In the genomic region with DNA sequence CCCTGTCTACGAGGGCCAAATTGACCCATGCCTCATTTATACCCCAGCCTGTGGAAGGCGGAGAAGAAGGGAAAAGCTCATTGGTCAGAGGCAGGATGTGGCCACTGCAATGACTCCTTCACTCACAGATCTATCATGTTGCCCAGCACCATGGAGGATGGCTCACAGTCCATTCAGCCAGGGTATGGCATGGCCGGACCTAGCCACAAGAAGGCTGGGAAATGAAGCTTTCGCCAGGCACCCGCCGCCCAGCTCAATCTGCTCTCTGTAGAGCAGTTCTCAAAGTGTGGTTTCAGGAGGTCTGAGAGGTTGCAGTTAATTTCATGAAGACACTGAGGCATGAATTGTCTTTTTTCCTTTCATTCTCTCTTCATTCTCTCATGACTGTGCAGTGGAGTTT, we compare ENCODE assay signal across 26 cellular contexts. TPM values are rescaled to one million over a fixed set of nuclear protein-coding genes. Genes with fewer than 3 reads are reported as not detected.
DNase-seq lines count a peak whose midpoint lies in the region; ATAC-seq and TF ChIP-seq lines count a peak whose summit lies in the region.
"Had no signal": no experiment of that assay in that cellular context is flagged by ENCODE, and none has a peak within 500 bp of the region (broad histone marks: within the 10 kb centered on the region; RNA-seq: fewer than 3 reads in every experiment).

No MANE protein-coding gene starts in this region.

- peak overlapping the region; percentile 82 to 91 for H2BK12ac ChIP-seq in mesenchymal stem cell (ENCODE audit: low read length in 2 of 2)

- H3K27me3 ChIP-seq in Panc1 (ENCODE audit: control insufficient read depth, insufficient read depth, low read length), result no peaks in the 10 kb centered on the region
- H3K27me3 ChIP-seq in mesenchymal stem cell (ENCODE audit: control insufficient read depth in 1 of 2, insufficient read depth in 1 of 2, low read length in 2 of 2), result no peaks in the 10 kb centered on the region
- H3K27me3 ChIP-seq in A673 (replicated peaks; ENCODE audit: insufficient read depth, low read depth, low read length, poor library complexity), result no peaks in the 10 kb centered on the region

- H3K9me3 Mint-ChIP-seq in HFFc6, result no peaks in the 10 kb centered on the region
- H3K9me3 Mint-ChIP-seq: CD4-positive, alpha-beta memory T cell had no signal

- H3K4me3 ChIP-seq in Panc1 (ENCODE audit: low read depth in 2 of 2, low read length in 2 of 2) (no peak overlapping the region), mesenchymal stem cell (ENCODE audit: insufficient read depth in 1 of 2, low read depth in 1 of 2, low read length in 2 of 2) (no peak overlapping the region), A673 (ENCODE audit: low read depth, low read length, poor library complexity, severe bottlenecking) (no peak overlapping the region)
- H3K4me3 ChIP-seq: A549 had no signal

- in situ Hi-C loops in Panc1 (cut with HindIII; ENCODE audit: low pct_unique_long_range_greater_than_20kb, low sequenced_read_pairs), result no loop called here

- no peak overlapping the region for H3K14ac ChIP-seq in mesenchymal stem cell (ENCODE audit: low read length in 2 of 2)

- no peak overlapping the region for H2AFZ ChIP-seq in mesenchymal stem cell (ENCODE audit: low read depth, low read length)

- H2BK120ac ChIP-seq in mesenchymal stem cell (ENCODE audit: low read depth, low read length), result peak overlapping the region; percentile 11

- TF ChIP-seq CTCF in HFFc6 (IDR thresholded peaks at IDR 0.05) (no peak), Panc1 (IDR thresholded peaks at IDR 0.05) (no peak), A673 (conservative IDR thresholded peaks at IDR 0.05; ENCODE audit: low read depth, low read length) (no peak)

- H3K9me3 ChIP-seq in Panc1 (ENCODE audit: control insufficient read depth, insufficient read depth, low read depth, low read length), result no peaks in the 10 kb centered on the region
- no peaks in the 10 kb centered on the region for H3K9me3 ChIP-seq in mesenchymal stem cell (ENCODE audit: control insufficient read depth, low read length)
- H3K9me3 ChIP-seq in A673 (ENCODE audit: low read depth, low read length, poor library complexity, severe bottlenecking), result no peaks in the 10 kb centered on the region
- H3K9me3 ChIP-seq: A549 had no signal

- no peak overlapping the region for H3K4me3 Mint-ChIP-seq in HFFc6
- H3K4me3 Mint-ChIP-seq: CD4-positive, alpha-beta memory T cell had no signal

- peaks cover 80% of the 10 kb centered on the region for H3K4me1 Mint-ChIP-seq in HFFc6 (ENCODE audit: low read depth)

- no peak for ATAC-seq in Panc1
- no peak for ATAC-seq in HG03135 (IDR thresholded peaks at IDR 0.05; ENCODE audit: unreplicated experiment)
- ATAC-seq in GM19351 (IDR thresholded peaks at IDR 0.05; ENCODE audit: unreplicated experiment), result no peak
- ATAC-seq: A549 had no signal

- H3K36me3 Mint-ChIP-seq in HFFc6 (ENCODE audit: low read depth), result 0 out of 2 replicates have a peak, but pooled peaks cover 4% of the 10 kb centered on the region
- H3K36me3 Mint-ChIP-seq: CD4-positive, alpha-beta memory T cell had no signal

- no peak overlapping the region for H3K4me2 ChIP-seq in mesenchymal stem cell (ENCODE audit: low read length, poor library complexity, severe bottlenecking)
- H3K4me2 ChIP-seq: A549 had no signal

- peak overlapping the region; percentile 38; the same call in 1 of the 2 replicates for H3K27ac Mint-ChIP-seq in HFFc6
- H3K27ac Mint-ChIP-seq: CD4-positive, alpha-beta memory T cell had no signal

- H2BK15ac ChIP-seq in mesenchymal stem cell (ENCODE audit: low read depth, poor library complexity, severe bottlenecking), result no peak overlapping the region

- H4K8ac ChIP-seq in mesenchymal stem cell (ENCODE audit: low read length), result peak overlapping the region; percentile 47

- H4K91ac ChIP-seq in mesenchymal stem cell (ENCODE audit: low read length), result peak overlapping the region; percentile 78

- peak overlapping the region; percentile 34 to 66 for H3K4ac ChIP-seq in mesenchymal stem cell (ENCODE audit: low read depth in 1 of 2, low read length in 2 of 2)

- H3K27ac ChIP-seq in Panc1 (ENCODE audit: low read length) (peak overlapping the region; percentile 20; the same call in 1 of the 2 replicates), mesenchymal stem cell (ENCODE audit: low read length, poor library complexity, severe bottlenecking) (no peak overlapping the region), A673 (ENCODE audit: low read depth, low read length, poor library complexity, severe bottlenecking) (no peak overlapping the region)

- no peaks in the 10 kb centered on the region for H3K79me1 ChIP-seq in mesenchymal stem cell (replicated peaks; ENCODE audit: low read length, poor library complexity, severe bottlenecking)

- H3K27me3 Mint-ChIP-seq in HFFc6 (ENCODE audit: insufficient read depth), result peaks cover 6% of the 10 kb centered on the region

- CTCF ChIA-PET in Panc1 (lab: Charles Lee) (no interaction called here), A673 (lab: Charles Lee) (no interaction called here)

- POLR2A ChIA-PET in Panc1 (lab: Charles Lee) (no interaction called here), A673 (lab: Charles Lee; ENCODE audit: low non-redundant PET) (no interaction called here)

- H3K36me3 ChIP-seq in Panc1 (ENCODE audit: control insufficient read depth, insufficient read depth, low read length) (no peaks in the 10 kb centered on the region), mesenchymal stem cell (ENCODE audit: control insufficient read depth in 1 of 2, insufficient read depth in 2 of 2, low read depth in 1 of 2, low read length in 2 of 2) (peaks cover 0 to 3% of the 10 kb centered on the region in 2 experiments), A673 (ENCODE audit: insufficient read depth, low read length, poor library complexity, severe bottlenecking) (no peaks in the 10 kb centered on the region)

- no peak overlapping the region for H2AK5ac ChIP-seq in mesenchymal stem cell (ENCODE audit: low read length, severe bottlenecking)

- intact Hi-C loops in Panc1 (cut with micrococcal nuclease; ENCODE audit: unreplicated experiment), result no loop called here
- intact Hi-C loops in posterior vena cava (cut with DNase I), result no loop called here
- intact Hi-C loops in A673 (cut with micrococcal nuclease; ENCODE audit: unreplicated experiment), result loop anchor here (5.0 kb wide), 1 partner anchor 339 kb away; no protein-coding TSS in a partner anchor

- no peak overlapping the region for H3K23ac ChIP-seq in mesenchymal stem cell (ENCODE audit: low read length in 2 of 2)

- DNase-seq in HFFc6, result no peak
- no peak for DNase-seq in Panc1 (ENCODE audit: low read depth, low spot score)
- peak; percentile 49 for DNase-seq in mesenchymal stem cell
- peak; percentile 58 for DNase-seq in posterior vena cava (ENCODE audit: low spot score)
- no peak for DNase-seq in foreskin melanocyte
- no peak for DNase-seq in A673 (ENCODE audit: low spot score)
- DNase-seq: C1 segment of cervical spinal cord; CD4-positive, alpha-beta memory T cell; COR-L47; EL; GF-D8; H7; Karpas-422; NCI-H1092 treated with DMSO at 0.1 percent for 48 hours; NCI-H1436 treated with DMSO at 0.1 percent for 48 hours; NCI-H187 treated with DMSO at 0.1 percent for 48 hours; NCI-H2107; NCI-H446; NCI-H524 treated with DMSO at 0.1 percent for 48 hours; NCI-H774; RPMI8226; SHP77 had no signal

- H3K4me1 ChIP-seq in Panc1 (ENCODE audit: control insufficient read depth, insufficient read depth, low read length), result peaks cover 30% of the 10 kb centered on the region
- peaks cover 45% of the 10 kb centered on the region for H3K4me1 ChIP-seq in mesenchymal stem cell (ENCODE audit: control insufficient read depth, insufficient read depth, low read depth, low read length)
- H3K4me1 ChIP-seq in A673 (ENCODE audit: insufficient read depth, low read length, poor library complexity, severe bottlenecking), result peaks cover 29% of the 10 kb centered on the region

- H2BK5ac ChIP-seq in mesenchymal stem cell (ENCODE audit: low read depth, low read length, poor library complexity, severe bottlenecking), result no peak overlapping the region

- no peak overlapping the region for H3K9ac ChIP-seq in mesenchymal stem cell (ENCODE audit: low read length)

- 92% methylated on average over 6 of the region's 6 CpGs for WGBS in mesenchymal stem cell

- BruUV-seq in Panc1 (replicated peaks; lab: Mats Ljungman, UMichigan) (no TSS peak), A673 (replicated peaks; lab: Mats Ljungman, UMichigan) (no TSS peak)

- H3K18ac ChIP-seq in mesenchymal stem cell (ENCODE audit: low read depth in 1 of 2, low read length in 2 of 2), result peak overlapping the region; percentile 22 to 75

RNA-seq across cellular contexts. Expression of a gene that starts 40.6 kb away (rescaled TPM):
- total RNA-seq in HFFc6 (2021; fragmentation: NEBNext Ultra II Directional; extraction: Animal tissue kit (Norgen Biotek cat#: 25700)), result not detected
- total RNA-seq in Panc1 (2021; ENCODE audit: unreplicated experiment) (not detected), posterior vena cava (not detected), A673 (2021) (not detected in 2 replicates)
- polyA plus RNA-seq in Panc1 (2012; ENCODE audit: insufficient read length), result not detected
- polyA plus RNA-seq in mesenchymal stem cell (2013, experiment 1 of 2), result not detected
- not detected for polyA plus RNA-seq in mesenchymal stem cell (2013, experiment 2 of 2)
- total RNA-seq: CD4-positive, alpha-beta memory T cell; H7; T-helper 1 cell treated with Interleukin-12 subunit alpha and Interleukin-12 subunit beta and Interleukin-4 antibody, amounts not matched to agents 30 ng/mL and 1 ng/mL, for 36 hours had no signal
- polyA plus RNA-seq: CD4-positive, alpha-beta memory T cell had no signal

Comparison
In these comparisons a context has a peak if more than half of its experiments do, and no peak if none do; other contexts are left out.
1. DNase-seq: peak in mesenchymal stem cell (single experiment) and posterior vena cava (single experiment); none in HFFc6 (single experiment), Panc1 (single experiment), foreskin melanocyte (single experiment) and A673 (single experiment).